In genomic region chrX:153927686-153927935, GRCh38 we compare ENCODE assay signal across 8 cellular contexts. TPM values are rescaled to one million over a fixed set of nuclear protein-coding genes. Genes with fewer than 3 reads are reported as not detected.
DNase-seq lines count a peak whose midpoint lies in the region.

No MANE protein-coding gene starts in this region.

- H3K4me3 ChIP-seq in HUES48 (ENCODE audit: low read depth, low read length) = peak overlapping the region; percentile 73
- peak overlapping the region; percentile 51 for H3K4me3 ChIP-seq in mucosa of stomach (ENCODE audit: low read length)

- H3K36me3 ChIP-seq in HUES48 (ENCODE audit: control insufficient read depth, insufficient read depth, low read length) (peaks cover 23% of the 10 kb centered on the region), mucosa of stomach (ENCODE audit: control insufficient read depth, insufficient read depth, low read length) (no peaks in the 10 kb centered on the region)

- DNase-seq in 8988T (peak; percentile 52), caudate nucleus (lab: John Stamatoyannopoulos, UW) (peak in 1 of 61 donors; percentile 36), NCI-H748 (lab: John Stamatoyannopoulos, UW; ENCODE audit: unreplicated experiment) (no peak), KG1 (lab: John Stamatoyannopoulos, UW) (no peak), SK-N-DZ (ENCODE audit: low spot score) (no peak)
- no peak for DNase-seq in stimulated activated CD4-positive, alpha-beta T cell treated with anti-CD3 and anti-CD28 coated beads, Interleukin-4, amount 100 ng/mL, for 4 hours

- H3K9ac ChIP-seq in HUES48 (ENCODE audit: low read depth, low read length) (peak overlapping the region; percentile 78), mucosa of stomach (ENCODE audit: low read length) (peak overlapping the region; percentile 92)

- H3K27me3 ChIP-seq in HUES48 (ENCODE audit: control insufficient read depth, insufficient read depth, low read length) (no peaks in the 10 kb centered on the region), mucosa of stomach (ENCODE audit: control insufficient read depth, insufficient read depth, low read length) (no peaks in the 10 kb centered on the region)

- peak overlapping the region; percentile 95 for H3K27ac ChIP-seq in HUES48 (ENCODE audit: low read depth, low read length)
- H3K27ac ChIP-seq in caudate nucleus (ENCODE audit: low read depth, low read length) = peak overlapping the region; percentile 94

- H3K9me3 ChIP-seq in HUES48 (ENCODE audit: control insufficient read depth, insufficient read depth, low read length) (peaks cover 27% of the 10 kb centered on the region), mucosa of stomach (ENCODE audit: control insufficient read depth, low read length) (no peaks in the 10 kb centered on the region)

- H3K4me1 ChIP-seq in HUES48 (ENCODE audit: control insufficient read depth, insufficient read depth, low read length) = peaks cover 12% of the 10 kb centered on the region
- H3K4me1 ChIP-seq in mucosa of stomach (ENCODE audit: control insufficient read depth, insufficient read depth, low read length) = peaks cover 18% of the 10 kb centered on the region

RNA-seq across cellular contexts. Expression of gene ARHGAP4, which starts 1.5 kb away (rescaled TPM):
- polyA plus RNA-seq in SK-N-DZ (2014; cell fraction: cytosol; rRNA removed) = 10.6 and 14.9 TPM in 2 replicates
- polyA plus RNA-seq in SK-N-DZ (2014; cell fraction: nucleus; rRNA removed) = 128 and 146 TPM in 2 replicates

RNA-seq across cellular contexts. Expression of gene NAA10, which starts 7.2 kb away (rescaled TPM):
- 135 and 149 TPM in 2 replicates for polyA plus RNA-seq in SK-N-DZ (2014; cell fraction: cytosol; rRNA removed)
- polyA plus RNA-seq in SK-N-DZ (2014; cell fraction: nucleus; rRNA removed) = 176 and 329 TPM in 2 replicates

RNA-seq across cellular contexts. Expression of gene RENBP, which starts 16.8 kb away (rescaled TPM):
- 5.3 and 8.1 TPM in 2 replicates for polyA plus RNA-seq in SK-N-DZ (2014; cell fraction: cytosol; rRNA removed)
- polyA plus RNA-seq in SK-N-DZ (2014; cell fraction: nucleus; rRNA removed) = 24.6 and 28.8 TPM in 2 replicates

RNA-seq across cellular contexts. Expression of gene AVPR2, which starts 23.1 kb away (rescaled TPM):
- polyA plus RNA-seq in SK-N-DZ (2014; cell fraction: cytosol; rRNA removed) = not detected in 2 replicates
- 0.22 TPM in 1 of 2 replicates, not detected in the other for polyA plus RNA-seq in SK-N-DZ (2014; cell fraction: nucleus; rRNA removed)

RNA-seq across cellular contexts. Expression of gene L1CAM, which starts 41.6 kb away (rescaled TPM):
- polyA plus RNA-seq in SK-N-DZ (2014; cell fraction: cytosol; rRNA removed) = 45.6 and 63.6 TPM in 2 replicates
- 53.1 and 95.1 TPM in 2 replicates for polyA plus RNA-seq in SK-N-DZ (2014; cell fraction: nucleus; rRNA removed)
